In the genomic region with DNA sequence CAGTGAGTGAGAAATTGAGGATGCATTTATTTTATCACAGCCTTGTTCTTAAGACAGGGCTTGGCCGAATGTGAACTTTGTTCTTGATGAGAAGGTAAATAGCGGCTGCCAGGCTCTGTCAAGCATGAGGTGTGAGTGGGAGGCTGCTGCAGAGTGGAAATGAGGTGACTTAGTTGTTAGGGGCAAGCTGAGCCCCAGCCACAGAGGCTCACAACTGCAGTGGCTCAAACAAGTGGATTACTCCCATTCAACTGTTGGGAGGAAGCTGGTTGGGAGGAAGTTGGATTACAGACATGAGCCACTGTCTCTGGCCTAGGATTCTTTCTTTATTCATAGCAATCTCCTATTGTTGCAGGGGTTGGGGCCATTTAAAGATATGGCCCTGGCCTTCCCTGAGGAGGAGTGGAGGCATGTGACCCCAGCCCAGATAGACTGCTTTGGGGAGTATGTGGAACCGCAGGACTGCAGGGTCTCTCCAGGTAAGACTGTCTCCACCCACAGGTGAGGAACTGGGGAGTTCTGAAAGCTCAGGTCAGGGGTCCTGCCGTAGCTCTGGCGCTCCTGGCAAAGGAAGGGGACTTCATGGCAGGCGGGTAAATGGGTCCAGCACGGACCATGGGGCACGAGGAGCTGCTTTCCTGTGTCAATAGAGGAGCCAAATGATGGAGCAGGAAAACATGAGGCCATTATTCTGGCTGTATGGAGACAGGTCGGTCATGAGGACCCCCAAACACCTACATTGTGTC, we compare ENCODE assay signal across 12 cellular contexts. TPM values are rescaled to one million over a fixed set of nuclear protein-coding genes. Genes with fewer than 3 reads are reported as not detected.
DNase-seq lines count a peak whose midpoint lies in the region; ATAC-seq lines count a peak whose summit lies in the region.
"Had no signal": no experiment of that assay in that cellular context is flagged by ENCODE, and none has a peak within 500 bp of the region (broad histone marks: within the 10 kb centered on the region; RNA-seq: fewer than 3 reads in every experiment).

No MANE protein-coding gene starts in this region.

- H3K4me1 Mint-ChIP-seq in activated T-cell treated with anti-CD3 and anti-CD28 coated beads, Interleukin-2, amount 50 U/mL, for 24 hours (ENCODE audit: low read depth), result peaks cover 89% of the 10 kb centered on the region
- peaks cover 67% of the 10 kb centered on the region for H3K4me1 Mint-ChIP-seq in activated T-helper 1 cell treated with anti-CD3 and anti-CD28 coated beads, Interleukin-12 subunit alpha, Interleukin-12 subunit beta, Interleukin-2, Interleukin-4 antibody, amounts not matched to agents 30 ng/mL and 10 ng/mL and 1 ng/mL, durations not matched to agents 14 hours and 24 hours and 36 hours (ENCODE audit: low read depth)
- H3K4me1 Mint-ChIP-seq in immature natural killer cell, result peaks cover 44 to 46% of the 10 kb centered on the region in 2 donors
- peaks cover 94% of the 10 kb centered on the region for H3K4me1 Mint-ChIP-seq in stimulated activated naive CD8-positive, alpha-beta T cell treated with anti-CD3 and anti-CD28 coated beads, Interleukin-15, amount 100 ng/mL, for 72 hours

- no peaks in the 10 kb centered on the region for H3K27me3 Mint-ChIP-seq in activated T-cell treated with anti-CD3 and anti-CD28 coated beads, Interleukin-2, amount 50 U/mL, for 24 hours
- peaks cover 2% of the 10 kb centered on the region for H3K27me3 Mint-ChIP-seq in activated T-helper 1 cell treated with anti-CD3 and anti-CD28 coated beads, Interleukin-12 subunit alpha, Interleukin-12 subunit beta, Interleukin-2, Interleukin-4 antibody, amounts not matched to agents 30 ng/mL and 10 ng/mL and 1 ng/mL, durations not matched to agents 14 hours and 24 hours and 36 hours (ENCODE audit: insufficient read depth)
- peaks cover 0 to 8% (median 7%) of the 10 kb centered on the region in 3 donors for H3K27me3 Mint-ChIP-seq in immature natural killer cell (ENCODE audit: low read depth in 3 of 3)
- no peaks in the 10 kb centered on the region for H3K27me3 Mint-ChIP-seq in stimulated activated naive CD8-positive, alpha-beta T cell treated with anti-CD3 and anti-CD28 coated beads, Interleukin-15, amount 100 ng/mL, for 72 hours

- peaks cover 97% of the 10 kb centered on the region for H3K36me3 Mint-ChIP-seq in activated T-cell treated with anti-CD3 and anti-CD28 coated beads, Interleukin-2, amount 50 U/mL, for 24 hours (ENCODE audit: low read depth)
- H3K36me3 Mint-ChIP-seq in activated T-helper 1 cell treated with anti-CD3 and anti-CD28 coated beads, Interleukin-12 subunit alpha, Interleukin-12 subunit beta, Interleukin-2, Interleukin-4 antibody, amounts not matched to agents 30 ng/mL and 10 ng/mL and 1 ng/mL, durations not matched to agents 14 hours and 24 hours and 36 hours (ENCODE audit: low read depth), result peaks cover 76% of the 10 kb centered on the region
- H3K36me3 Mint-ChIP-seq in immature natural killer cell, result peaks cover 31 to 73% (median 40%) of the 10 kb centered on the region in 3 donors

- intact Hi-C loops in activated T-helper 1 cell treated with anti-CD3 and anti-CD28 coated beads, Interleukin-12 subunit alpha, Interleukin-12 subunit beta, Interleukin-2, Interleukin-4 antibody, amounts not matched to agents 30 ng/mL and 10 ng/mL and 1 ng/mL, durations not matched to agents 14 hours and 24 hours and 36 hours (cut with micrococcal nuclease), result loop anchor here (1.0 to 10.0 kb wide), 3 partner anchors 8 to 391 kb away; partner anchors contain the start of genes TRIM4, ZKSCAN1 and ZSCAN25

- no peaks in the 10 kb centered on the region for H3K9me3 Mint-ChIP-seq in activated T-cell treated with anti-CD3 and anti-CD28 coated beads, Interleukin-2, amount 50 U/mL, for 24 hours
- H3K9me3 Mint-ChIP-seq in activated T-helper 1 cell treated with anti-CD3 and anti-CD28 coated beads, Interleukin-12 subunit alpha, Interleukin-12 subunit beta, Interleukin-2, Interleukin-4 antibody, amounts not matched to agents 30 ng/mL and 10 ng/mL and 1 ng/mL, durations not matched to agents 14 hours and 24 hours and 36 hours, result no peaks in the 10 kb centered on the region
- no peaks in the 10 kb centered on the region for H3K9me3 Mint-ChIP-seq in immature natural killer cell
- H3K9me3 Mint-ChIP-seq in stimulated activated naive CD8-positive, alpha-beta T cell treated with anti-CD3 and anti-CD28 coated beads, Interleukin-15, amount 100 ng/mL, for 72 hours, result no peaks in the 10 kb centered on the region
- H3K9me3 Mint-ChIP-seq: neural crest cell had no signal

- H3K27ac Mint-ChIP-seq in activated T-cell treated with anti-CD3 and anti-CD28 coated beads, Interleukin-2, amount 50 U/mL, for 24 hours, result peak overlapping the region; percentile 95
- H3K27ac Mint-ChIP-seq in activated T-helper 1 cell treated with anti-CD3 and anti-CD28 coated beads, Interleukin-12 subunit alpha, Interleukin-12 subunit beta, Interleukin-2, Interleukin-4 antibody, amounts not matched to agents 30 ng/mL and 10 ng/mL and 1 ng/mL, durations not matched to agents 14 hours and 24 hours and 36 hours, result peak overlapping the region; percentile 98
- peak overlapping the region; percentile 84 to 95 (median 92) for H3K27ac Mint-ChIP-seq in immature natural killer cell
- H3K27ac Mint-ChIP-seq in stimulated activated naive CD8-positive, alpha-beta T cell treated with anti-CD3 and anti-CD28 coated beads, Interleukin-15, amount 100 ng/mL, for 72 hours, result peak overlapping the region; percentile 99 to 100

- peak overlapping the region; percentile 82 for H3K4me3 Mint-ChIP-seq in activated T-cell treated with anti-CD3 and anti-CD28 coated beads, Interleukin-2, amount 50 U/mL, for 24 hours
- peak overlapping the region; percentile 85 for H3K4me3 Mint-ChIP-seq in activated T-helper 1 cell treated with anti-CD3 and anti-CD28 coated beads, Interleukin-12 subunit alpha, Interleukin-12 subunit beta, Interleukin-2, Interleukin-4 antibody, amounts not matched to agents 30 ng/mL and 10 ng/mL and 1 ng/mL, durations not matched to agents 14 hours and 24 hours and 36 hours
- H3K4me3 Mint-ChIP-seq in immature natural killer cell, result peak overlapping the region; percentile 55 to 82 (median 77)
- H3K4me3 Mint-ChIP-seq in stimulated activated naive CD8-positive, alpha-beta T cell treated with anti-CD3 and anti-CD28 coated beads, Interleukin-15, amount 100 ng/mL, for 72 hours, result peak overlapping the region; percentile 97 to 100
- H3K4me3 Mint-ChIP-seq: neural crest cell had no signal

- ATAC-seq in stimulated activated naive CD8-positive, alpha-beta T cell treated with anti-CD3 and anti-CD28 coated beads, Interleukin-15, amount 100 ng/mL, for 72 hours, result peak; percentile 63
- ATAC-seq in GM21526 (IDR thresholded peaks at IDR 0.05; ENCODE audit: low FRiP score, unreplicated experiment), result no peak

- peak; percentile 56 for DNase-seq in activated T-cell treated with anti-CD3 and anti-CD28 coated beads, Interleukin-2, amount 50 U/mL, for 24 hours
- DNase-seq in activated T-cell treated with anti-CD3 and anti-CD28 coated beads, Interleukin-2, amount 50 U/mL, for 1 hour, result no peak
- DNase-seq in activated T-helper 1 cell treated with anti-CD3 and anti-CD28 coated beads, Interleukin-12 subunit alpha, Interleukin-12 subunit beta, Interleukin-2, Interleukin-4 antibody, amounts not matched to agents 30 ng/mL and 10 ng/mL and 1 ng/mL, durations not matched to agents 14 hours and 24 hours and 36 hours (ENCODE audit: low spot score), result no peak
- DNase-seq in immature natural killer cell, result peak in 1 of 3 donors; percentile 6
- DNase-seq in stimulated activated naive CD8-positive, alpha-beta T cell treated with anti-CD3 and anti-CD28 coated beads, Interleukin-15, amount 100 ng/mL, for 72 hours, result peak; percentile 66 to 68
- DNase-seq in NCI-H345 (lab: John Stamatoyannopoulos, UW), result no peak
- no peak for DNase-seq in activated effector memory CD4-positive, alpha-beta T cell treated with anti-CD3 and anti-CD28 coated beads, Interleukin-2, amount 50 U/mL, for 16 hours
- DNase-seq: DMS 273 treated with DMSO at 0.1 percent for 48 hours, NCI-H526 treated with DMSO at 0.1 percent for 48 hours, SK-N-SH had no signal

RNA-seq across cellular contexts. Expression of gene ZSCAN25, which starts 7.1 kb away (rescaled TPM):
- total RNA-seq in activated T-helper 1 cell treated with anti-CD3 and anti-CD28 coated beads, Interleukin-12 subunit alpha, Interleukin-12 subunit beta, Interleukin-2, Interleukin-4 antibody, amounts not matched to agents 30 ng/mL and 10 ng/mL and 1 ng/mL, durations not matched to agents 14 hours and 24 hours and 36 hours, result 31.5 and 32.9 TPM in 2 replicates
- 10 to 100 TPM in 1 of 3 donors, 1 to 10 TPM in 2; 7.6 to 14.9 (median 9.6) TPM for polyA plus RNA-seq in immature natural killer cell

RNA-seq across cellular contexts. Expression of gene TMEM225B, which starts 25.8 kb away (rescaled TPM):
- 0.60 and 0.64 TPM in 2 replicates for total RNA-seq in activated T-helper 1 cell treated with anti-CD3 and anti-CD28 coated beads, Interleukin-12 subunit alpha, Interleukin-12 subunit beta, Interleukin-2, Interleukin-4 antibody, amounts not matched to agents 30 ng/mL and 10 ng/mL and 1 ng/mL, durations not matched to agents 14 hours and 24 hours and 36 hours
- 1 to 10 TPM; 1.3 to 6.5 (median 2.8) TPM for polyA plus RNA-seq in immature natural killer cell

RNA-seq across cellular contexts. Expression of gene CYP3A5, which starts 55.9 kb away (rescaled TPM):
- total RNA-seq in activated T-helper 1 cell treated with anti-CD3 and anti-CD28 coated beads, Interleukin-12 subunit alpha, Interleukin-12 subunit beta, Interleukin-2, Interleukin-4 antibody, amounts not matched to agents 30 ng/mL and 10 ng/mL and 1 ng/mL, durations not matched to agents 14 hours and 24 hours and 36 hours, result not detected in 2 replicates
- polyA plus RNA-seq in immature natural killer cell, result under 1 TPM in 1 of 3 donors, not detected in 2; 0.35 TPM
- total RNA-seq: neural crest cell had no signal

Comparison
In these comparisons a context has a peak if more than half of its experiments do, and no peak if none do; other contexts are left out.
1. DNase-seq: peak in activated T-cell treated with anti-CD3 and anti-CD28 coated beads, Interleukin-2, amount 50 U/mL, for 24 hours (single experiment) and stimulated activated naive CD8-positive, alpha-beta T cell treated with anti-CD3 and anti-CD28 coated beads, Interleukin-15, amount 100 ng/mL, for 72 hours (2 of 2); none in activated T-cell treated with anti-CD3 and anti-CD28 coated beads, Interleukin-2, amount 50 U/mL, for 1 hour (single experiment), activated T-helper 1 cell treated with anti-CD3 and anti-CD28 coated beads, Interleukin-12 subunit alpha, Interleukin-12 subunit beta, Interleukin-2, Interleukin-4 antibody, amounts not matched to agents 30 ng/mL and 10 ng/mL and 1 ng/mL, durations not matched to agents 14 hours and 24 hours and 36 hours (single experiment), NCI-H345 (single experiment) and activated effector memory CD4-positive, alpha-beta T cell treated with anti-CD3 and anti-CD28 coated beads, Interleukin-2, amount 50 U/mL, for 16 hours (single experiment).
2. Peak in every context shown above with its lines, with median percentiles within 50 percentile points of each other: H3K27ac Mint-ChIP-seq and H3K4me3 Mint-ChIP-seq.